Comparison of ENCODE assay signal across 19 cellular contexts in the genomic region with DNA sequence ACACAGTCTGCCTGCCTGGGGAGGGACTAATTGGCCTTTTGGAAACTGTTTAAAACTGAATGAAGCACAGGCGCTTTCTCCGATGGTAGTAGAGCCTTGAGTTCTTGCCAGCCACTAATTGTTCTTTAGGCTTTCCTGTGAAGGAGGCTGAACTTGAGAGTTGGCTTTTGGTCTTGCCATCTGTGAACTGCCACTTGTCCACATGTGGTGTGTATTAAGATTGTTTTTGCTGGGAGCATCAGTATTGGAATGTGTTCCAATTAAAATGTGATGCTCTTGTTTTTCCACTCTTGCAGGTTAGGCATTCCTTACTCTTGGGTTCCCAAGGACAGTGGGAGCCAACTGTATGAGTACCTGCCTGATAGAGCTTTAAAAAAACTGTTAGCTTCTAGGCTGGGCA.
"Had no signal": no experiment of that assay in that cellular context is flagged by ENCODE, and none has a peak within 500 bp of the region (broad histone marks: within the 10 kb centered on the region; RNA-seq: fewer than 3 reads in every experiment).

No MANE protein-coding gene starts in this region.

- ATAC-seq: activated CD4-positive, alpha-beta T cell treated with anti-CD3 and anti-CD28 coated beads for 36 hours; activated T-cell treated with anti-CD3 and anti-CD28 coated beads, Interleukin-2, amount 50 U/mL, for 4 hours; lower lobe of right lung; mucosa of descending colon; pancreas; psoas muscle had no signal

- DNase-seq: activated B cell treated with CpG ODN at 0.5 μM for 24 hours; activated CD4-positive, alpha-beta T cell treated with anti-CD3 and anti-CD28 coated beads for 36 hours; activated CD4-positive, alpha-beta T cell treated with anti-CD3 and anti-CD28 coated beads, Interleukin-2, amount 50 U/mL, for 4 hours; activated CD8-positive, alpha-beta memory T cell treated with anti-CD3 and anti-CD28 coated beads, Interleukin-2, amount 50 U/mL, for 48 hours; activated naive CD4-positive, alpha-beta T cell; activated T-cell treated with anti-CD3 and anti-CD28 coated beads, Interleukin-2, amount 50 U/mL, for 4 hours; adrenal gland; cerebellar nuclear complex; esophagus squamous epithelium; kidney; lower lobe of right lung; mucosa of descending colon; nephron progenitor cell; pancreas; psoas muscle; spleen; stimulated activated CD4-positive, alpha-beta T cell treated with anti-CD3 and anti-CD28 coated beads, Interleukin-4, amount 100 ng/mL, for 24 hours; stimulated activated naive CD4-positive, alpha-beta T cell treated with Interleukin-2 at 50 U/mL for 16 hours; T1000 had no signal
